In genomic region chr4:28822163-28822562, GRCh38 we compare ENCODE assay signal across 17 cellular contexts.
A peak's percentile ranks its signal among the peaks of the same experiment; 100 is the strongest.
DNase-seq lines count a peak whose midpoint lies in the region; ATAC-seq and TF ChIP-seq lines count a peak whose summit lies in the region.
"Had no signal": no experiment of that assay in that cellular context is flagged by ENCODE, and none has a peak within 500 bp of the region (broad histone marks: within the 10 kb centered on the region; RNA-seq: fewer than 3 reads in every experiment).

No MANE protein-coding gene starts in this region.

- no peaks in the 10 kb centered on the region for H3K27me3 Mint-ChIP-seq in GM23338 (ENCODE audit: insufficient read depth, low read depth, poor library complexity)
- no peaks in the 10 kb centered on the region for H3K27me3 Mint-ChIP-seq in activated CD4-positive, alpha-beta T cell treated with anti-CD3 and anti-CD28 coated beads for 36 hours
- H3K27me3 Mint-ChIP-seq: B cell; CD4-positive, alpha-beta T cell had no signal

- H3F3A ChIP-seq in GM23338 (replicated peaks; ENCODE audit: low read depth) = no peaks in the 10 kb centered on the region

- TF ChIP-seq CTCF in GM23338 (conservative IDR thresholded peaks at IDR 0.05; ENCODE audit: low read depth in 2 of 2) (no peak), epithelial cell of esophagus (IDR thresholded peaks at IDR 0.05; ENCODE audit: insufficient read depth, low read depth, low read length, missing control alignments) (no peak)

- CTCF ChIA-PET in activated CD4-positive, alpha-beta T cell treated with anti-CD3 and anti-CD28 coated beads for 36 hours (lab: Charles Lee) = no interaction called here

- no peaks in the 10 kb centered on the region for H3K4me1 Mint-ChIP-seq in GM23338
- no peaks in the 10 kb centered on the region for H3K4me1 Mint-ChIP-seq in activated CD4-positive, alpha-beta T cell treated with anti-CD3 and anti-CD28 coated beads for 36 hours
- H3K4me1 Mint-ChIP-seq: B cell had no signal

- H3K27me3 ChIP-seq in GM23338 (ENCODE audit: insufficient read depth) = no peaks in the 10 kb centered on the region

- ATAC-seq in GM23338 (no peak), GM18520 (IDR thresholded peaks at IDR 0.05; ENCODE audit: unreplicated experiment) (no peak), GM18519 (IDR thresholded peaks at IDR 0.05; ENCODE audit: low FRiP score, unreplicated experiment) (no peak)
- no peak for ATAC-seq in activated CD4-positive, alpha-beta T cell treated with anti-CD3 and anti-CD28 coated beads for 36 hours
- ATAC-seq: GM12878, K562 had no signal

- no peaks in the 10 kb centered on the region for H3K79me2 ChIP-seq in GM23338 (replicated peaks; ENCODE audit: insufficient read depth)

- H3K36me3 ChIP-seq in GM23338 (ENCODE audit: insufficient read depth) = no peaks in the 10 kb centered on the region

- peaks cover 7% of the 10 kb centered on the region; the same call in 2 of the 3 replicates for H3K9me3 Mint-ChIP-seq in GM23338
- H3K9me3 Mint-ChIP-seq in activated CD4-positive, alpha-beta T cell treated with anti-CD3 and anti-CD28 coated beads for 36 hours (ENCODE audit: low read depth) = peaks cover 13% of the 10 kb centered on the region

- H3K27ac Mint-ChIP-seq in GM23338 = no peak overlapping the region
- H3K27ac Mint-ChIP-seq in activated CD4-positive, alpha-beta T cell treated with anti-CD3 and anti-CD28 coated beads for 36 hours = no peak overlapping the region
- H3K27ac Mint-ChIP-seq: B cell; CD4-positive, alpha-beta T cell; HFFc6 had no signal

- H3K4me3 ChIP-seq in GM23338 (no peak overlapping the region), epithelial cell of esophagus (ENCODE audit: low read length) (no peak overlapping the region)
- H3K4me3 ChIP-seq: GM12878, K562 had no signal

- no peak overlapping the region for H3K4me2 ChIP-seq in GM23338

- H4K20me1 ChIP-seq in GM23338 (replicated peaks; ENCODE audit: insufficient read depth) = no peaks in the 10 kb centered on the region

- no peak overlapping the region for H3K4me3 Mint-ChIP-seq in GM23338
- H3K4me3 Mint-ChIP-seq in activated CD4-positive, alpha-beta T cell treated with anti-CD3 and anti-CD28 coated beads for 36 hours = no peak overlapping the region
- H3K4me3 Mint-ChIP-seq: B cell; CD4-positive, alpha-beta T cell; HFFc6 had no signal

- no peaks in the 10 kb centered on the region for H3K4me1 ChIP-seq in GM23338 (ENCODE audit: insufficient read depth)

- H2AFZ ChIP-seq in GM23338 = 0 out of 2 replicates have a peak overlapping the region, but pooled peaks have one; percentile 7

- no peak for DNase-seq in GM23338 (ENCODE audit: low spot score)
- peak; percentile 2 for DNase-seq in epithelial cell of esophagus (ENCODE audit: low read depth)
- DNase-seq in islet precursor cell = peak; percentile 57
- no peak for DNase-seq in activated CD4-positive, alpha-beta T cell treated with anti-CD3 and anti-CD28 coated beads for 36 hours
- no peak for DNase-seq in DMS 273 (lab: John Stamatoyannopoulos, UW; ENCODE audit: unreplicated experiment)
- DNase-seq: C1 segment of cervical spinal cord; CD4-positive, alpha-beta T cell; DMS153; DMS79 treated with DMSO at 0.1 percent for 48 hours; HCEC 1CT; HFFc6 had no signal

- no peak overlapping the region for H3K27ac ChIP-seq in GM23338 (ENCODE audit: low read depth)
- H3K27ac ChIP-seq: HL-60 had no signal

- peaks cover 4% of the 10 kb centered on the region; the same call in 1 of the 3 replicates for H3K36me3 Mint-ChIP-seq in GM23338 (ENCODE audit: low read depth)
- no peaks in the 10 kb centered on the region for H3K36me3 Mint-ChIP-seq in activated CD4-positive, alpha-beta T cell treated with anti-CD3 and anti-CD28 coated beads for 36 hours (ENCODE audit: low read depth)

- H3K9me2 ChIP-seq in GM23338 (ENCODE audit: insufficient read depth) = peaks cover 9% of the 10 kb centered on the region; the same call in 1 of the 2 replicates

- POLR2A ChIA-PET in activated CD4-positive, alpha-beta T cell treated with anti-CD3 and anti-CD28 coated beads for 36 hours (lab: Charles Lee) = no interaction called here

- intact Hi-C loops in activated CD4-positive, alpha-beta T cell treated with anti-CD3 and anti-CD28 coated beads for 36 hours (cut with DNase I, micrococcal nuclease) = no loop called here

TF ChIP-seq in GM23338, 12 proteins besides CTCF, POLR2A, EP300 and RAD21:
- TF ChIP-seq POLR2AphosphoS5 (IDR thresholded peaks at IDR 0.05; ENCODE audit: low read depth) = no peak
- TF ChIP-seq ZNF331 (CRISPR knock-in tag; IDR thresholded peaks at IDR 0.05; ENCODE audit: low read depth) = no peak
- TF ChIP-seq ZNF114 (CRISPR knock-in tag; IDR thresholded peaks at IDR 0.05) = no peak
- no peak for TF ChIP-seq EZH2 (IDR thresholded peaks at IDR 0.05; ENCODE audit: low read depth, unreplicated experiment)
- TF ChIP-seq NANOG (IDR thresholded peaks at IDR 0.05; ENCODE audit: borderline replicate concordance) = no peak
- no peak for TF ChIP-seq STAT1 (IDR thresholded peaks at IDR 0.05; ENCODE audit: unreplicated experiment)
- TF ChIP-seq JUNB (IDR thresholded peaks at IDR 0.05; ENCODE audit: unreplicated experiment) = no peak
- no peak for TF ChIP-seq EZH2phosphoT487 (IDR thresholded peaks at IDR 0.05; ENCODE audit: unreplicated experiment)
- TF ChIP-seq ETS1 (IDR thresholded peaks at IDR 0.05) = no peak
- no peak for TF ChIP-seq CREB1 (CRISPR knock-in tag; IDR thresholded peaks at IDR 0.05; ENCODE audit: low read depth)
TF ChIP-seq in GM23338: peak in this region for 0.

Comparison
In these comparisons a context has a peak if more than half of its experiments do, and no peak if none do; other contexts are left out.
1. DNase-seq: peak in epithelial cell of esophagus (single experiment) and islet precursor cell (single experiment); none in GM23338 (single experiment), activated CD4-positive, alpha-beta T cell treated with anti-CD3 and anti-CD28 coated beads for 36 hours (single experiment) and DMS 273 (single experiment).